ENCODE assay signal across 8 cellular contexts in the genomic region with DNA sequence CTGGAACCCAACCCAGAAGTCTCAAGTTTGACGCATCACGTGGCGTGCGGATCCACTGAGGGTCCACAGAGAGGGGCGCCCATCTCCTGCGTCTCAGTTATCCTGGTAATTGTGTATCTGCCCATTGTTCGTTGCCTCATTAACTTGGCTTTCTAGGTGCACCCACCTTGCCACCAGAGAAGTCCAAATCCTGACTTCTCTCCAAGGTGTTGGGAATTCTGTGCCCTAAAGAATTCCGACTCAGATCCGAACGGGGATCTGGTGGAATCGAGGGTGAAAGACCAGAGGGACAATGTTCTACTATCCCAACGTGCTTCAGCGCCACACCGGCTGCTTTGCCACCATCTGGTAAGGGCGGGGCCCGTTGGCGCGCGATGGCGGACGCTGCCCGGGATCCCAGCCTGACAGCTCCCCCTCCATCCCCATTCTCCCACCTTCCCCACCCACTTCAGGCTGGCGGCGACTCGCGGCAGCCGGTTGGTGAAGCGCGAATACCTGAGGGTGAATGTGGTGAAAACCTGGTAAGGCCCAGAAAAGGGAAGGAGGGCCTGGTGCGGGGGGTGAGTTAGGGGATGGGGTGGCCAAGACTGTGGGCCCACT. TPM values are rescaled to one million over a fixed set of nuclear protein-coding genes. Genes with fewer than 3 reads are reported as not detected.
DNase-seq lines count a peak whose midpoint lies in the region; ATAC-seq and TF ChIP-seq lines count a peak whose summit lies in the region.

No MANE protein-coding gene starts in this region.

- H3K4me3 Mint-ChIP-seq in natural killer cell treated with Interleukin-12 subunit alpha and Interleukin-12 subunit beta and Interleukin-15 and Interleukin-18, amount 100 ng/mL, for 72 hours, result peak overlapping the region; percentile 81
- H3K4me3 Mint-ChIP-seq in activated CD4-positive, alpha-beta T cell treated with anti-CD3 and anti-CD28 coated beads, Interleukin-2, amount 10 ng/mL, durations not matched to agents 24 days and 14 days, result no peak overlapping the region

- peaks cover 13% of the 10 kb centered on the region for H3K36me3 Mint-ChIP-seq in natural killer cell treated with Interleukin-12 subunit alpha and Interleukin-12 subunit beta and Interleukin-15 and Interleukin-18, amount 100 ng/mL, for 72 hours
- H3K36me3 Mint-ChIP-seq in activated CD4-positive, alpha-beta T cell treated with anti-CD3 and anti-CD28 coated beads, Interleukin-2, amount 10 ng/mL, durations not matched to agents 24 days and 14 days (ENCODE audit: low read depth), result peaks cover 61% of the 10 kb centered on the region

- H3K4me1 ChIP-seq in BLaER1 (peaks cover 24% of the 10 kb centered on the region), duodenal mucosa (ENCODE audit: control insufficient read depth in 1 of 2, insufficient read depth in 2 of 2, low read length in 2 of 2) (no peaks in the 10 kb centered on the region), OCI-LY7 (ENCODE audit: insufficient read depth, low read length, poor library complexity, severe bottlenecking) (no peaks in the 10 kb centered on the region)

- H4K20me1 ChIP-seq in BLaER1 (no peaks in the 10 kb centered on the region), OCI-LY7 (ENCODE audit: insufficient read depth, low read length) (no peaks in the 10 kb centered on the region)

- no peak for TF ChIP-seq CTCF in OCI-LY7 (conservative IDR thresholded peaks at IDR 0.05; ENCODE audit: low read length)

- no peak overlapping the region for H2AFZ ChIP-seq in OCI-LY7 (ENCODE audit: low read length)

- ATAC-seq in natural killer cell treated with Interleukin-12 subunit alpha and Interleukin-12 subunit beta and Interleukin-15 and Interleukin-18, amount 100 ng/mL, for 72 hours, result no peak

- H3K79me2 ChIP-seq in OCI-LY7 (ENCODE audit: insufficient read depth, low read depth, low read length), result no peaks in the 10 kb centered on the region

- CTCF ChIA-PET in OCI-LY7 (lab: Charles Lee; ENCODE audit: unreplicated experiment), result interaction anchor here (1.3 kb wide), 1 partner anchor 11 kb away, joined by 3 read pairs; a partner anchor contains a TSS

- H3K36me3 ChIP-seq in BLaER1 (peaks cover 30% of the 10 kb centered on the region), H7 (replicated peaks; ENCODE audit: control insufficient read depth, insufficient read depth, low read length) (peaks cover 7% of the 10 kb centered on the region), duodenal mucosa (ENCODE audit: control insufficient read depth in 1 of 2, insufficient read depth in 2 of 2, low read length in 2 of 2) (peaks cover 30 to 46% of the 10 kb centered on the region in 2 donors), OCI-LY7 (ENCODE audit: insufficient read depth, low read length) (no peaks in the 10 kb centered on the region)

- no peaks in the 10 kb centered on the region for H3K9me3 ChIP-seq in BLaER1
- no peaks in the 10 kb centered on the region for H3K9me3 ChIP-seq in duodenal mucosa (ENCODE audit: control insufficient read depth in 1 of 2, low read length in 2 of 2)
- no peaks in the 10 kb centered on the region for H3K9me3 ChIP-seq in OCI-LY7 (ENCODE audit: low read length)

- POLR2A ChIA-PET in OCI-LY7 (lab: Charles Lee), result no interaction called here

- peak overlapping the region in 1 of 2 donors; percentile 56 for H3K27ac Mint-ChIP-seq in natural killer cell treated with Interleukin-12 subunit alpha and Interleukin-12 subunit beta and Interleukin-15 and Interleukin-18, amount 100 ng/mL, for 72 hours
- no peak overlapping the region for H3K27ac Mint-ChIP-seq in activated CD4-positive, alpha-beta T cell treated with anti-CD3 and anti-CD28 coated beads, Interleukin-2, amount 10 ng/mL, durations not matched to agents 24 days and 14 days

- H3K9ac ChIP-seq in BLaER1, result 0 out of 2 replicates have a peak overlapping the region, but pooled peaks have one; percentile 13
- peak overlapping the region in 1 of 2 donors; percentile 16 for H3K9ac ChIP-seq in duodenal mucosa (ENCODE audit: low read depth in 1 of 2, low read length in 2 of 2)

- intact Hi-C loops in OCI-LY7 (cut with micrococcal nuclease; ENCODE audit: unreplicated experiment), result no loop called here
- intact Hi-C loops in activated CD4-positive, alpha-beta T cell treated with anti-CD3 and anti-CD28 coated beads, Interleukin-2, amount 10 ng/mL, durations not matched to agents 24 days and 14 days (cut with micrococcal nuclease), result no loop called here

- no peaks in the 10 kb centered on the region for H3K9me2 ChIP-seq in OCI-LY7 (ENCODE audit: insufficient read depth, low read length)

- H3K27me3 Mint-ChIP-seq in natural killer cell treated with Interleukin-12 subunit alpha and Interleukin-12 subunit beta and Interleukin-15 and Interleukin-18, amount 100 ng/mL, for 72 hours, result no peaks in the 10 kb centered on the region
- H3K27me3 Mint-ChIP-seq in activated CD4-positive, alpha-beta T cell treated with anti-CD3 and anti-CD28 coated beads, Interleukin-2, amount 10 ng/mL, durations not matched to agents 24 days and 14 days, result no peaks in the 10 kb centered on the region

- no peaks in the 10 kb centered on the region for H3K9me3 Mint-ChIP-seq in natural killer cell treated with Interleukin-12 subunit alpha and Interleukin-12 subunit beta and Interleukin-15 and Interleukin-18, amount 100 ng/mL, for 72 hours
- H3K9me3 Mint-ChIP-seq in activated CD4-positive, alpha-beta T cell treated with anti-CD3 and anti-CD28 coated beads, Interleukin-2, amount 10 ng/mL, durations not matched to agents 24 days and 14 days, result no peaks in the 10 kb centered on the region

- no TSS peak for BruUV-seq in OCI-LY7 (replicated peaks; lab: Mats Ljungman, UMichigan)

- peak overlapping the region; percentile 90 for H3K4me2 ChIP-seq in BLaER1
- no peak overlapping the region for H3K4me2 ChIP-seq in OCI-LY7 (ENCODE audit: low read length)

- H3K4me3 ChIP-seq in BLaER1 (peak overlapping the region; percentile 66), H7 (ENCODE audit: insufficient read depth, low read depth, low read length) (peak overlapping the region; percentile 69), duodenal mucosa (ENCODE audit: low read depth in 1 of 2, low read length in 2 of 2) (peak overlapping the region; percentile 0 to 57), OCI-LY7 (ENCODE audit: low read depth, low read length, poor library complexity, severe bottlenecking) (no peak overlapping the region)

- H3K4me1 Mint-ChIP-seq in natural killer cell treated with Interleukin-12 subunit alpha and Interleukin-12 subunit beta and Interleukin-15 and Interleukin-18, amount 100 ng/mL, for 72 hours (ENCODE audit: low read depth in 2 of 2), result peaks cover 18 to 20% of the 10 kb centered on the region in 2 donors
- peaks cover 23% of the 10 kb centered on the region for H3K4me1 Mint-ChIP-seq in activated CD4-positive, alpha-beta T cell treated with anti-CD3 and anti-CD28 coated beads, Interleukin-2, amount 10 ng/mL, durations not matched to agents 24 days and 14 days

- DNase-seq in H7 (no peak), SKM-1 treated with dmso at 0.1 percent for 144 hours (lab: John Stamatoyannopoulos, UW; ENCODE audit: unreplicated experiment) (no peak), OCI-LY7 (ENCODE audit: low spot score) (no peak), dedifferentiated amniotic fluid mesenchymal stem cell (ENCODE audit: extremely low spot score) (no peak)
- DNase-seq in natural killer cell treated with Interleukin-12 subunit alpha and Interleukin-12 subunit beta and Interleukin-15 and Interleukin-18, amount 100 ng/mL, for 72 hours (ENCODE audit: low spot score), result no peak
- no peak for DNase-seq in activated CD4-positive, alpha-beta T cell treated with anti-CD3 and anti-CD28 coated beads, Interleukin-2, amount 10 ng/mL, durations not matched to agents 24 days and 14 days

- H3K27ac ChIP-seq in BLaER1 (no peak overlapping the region), duodenal mucosa (ENCODE audit: low read depth, low read length) (no peak overlapping the region), OCI-LY7 (ENCODE audit: low read depth, low read length, poor library complexity, severe bottlenecking) (no peak overlapping the region)

- H3K27me3 ChIP-seq in BLaER1 (peaks cover 25% of the 10 kb centered on the region), H7 (ENCODE audit: control insufficient read depth, insufficient read depth, low read length) (no peaks in the 10 kb centered on the region), duodenal mucosa (ENCODE audit: control insufficient read depth in 1 of 2, insufficient read depth in 2 of 2, low read length in 2 of 2) (no peaks in the 10 kb centered on the region)

RNA-seq across cellular contexts. Expression of a gene that starts 0.5 kb away (rescaled TPM):
- total RNA-seq in H7 (2014; rRNA removed; shearing (Covaris generic)), result 5.6 and 5.9 TPM in 2 replicates
- total RNA-seq in natural killer cell treated with Interleukin-12 subunit alpha and Interleukin-12 subunit beta and Interleukin-15 and Interleukin-18, amount 100 ng/mL, for 72 hours, result 10 to 100 TPM; 52.1 to 85.9 TPM
- total RNA-seq in OCI-LY7 (2014; rRNA removed; shearing (Covaris generic)), result 4.3 and 9.8 TPM in 2 replicates
- total RNA-seq in OCI-LY7 (2022), result 12.6 and 14.2 TPM in 2 replicates
- 33.8 and 34.3 TPM in 2 replicates for total RNA-seq in activated CD4-positive, alpha-beta T cell treated with anti-CD3 and anti-CD28 coated beads, Interleukin-2, amount 10 ng/mL, durations not matched to agents 24 days and 14 days

RNA-seq across cellular contexts. Expression of a gene that starts 11.3 kb away (rescaled TPM):
- 8.1 and 11.2 TPM in 2 replicates for total RNA-seq in H7 (2014; rRNA removed; shearing (Covaris generic))
- total RNA-seq in natural killer cell treated with Interleukin-12 subunit alpha and Interleukin-12 subunit beta and Interleukin-15 and Interleukin-18, amount 100 ng/mL, for 72 hours, result 100 to 1,000 TPM; 135 to 227 TPM
- total RNA-seq in OCI-LY7 (2014; rRNA removed; shearing (Covaris generic)), result 35.1 and 40.7 TPM in 2 replicates
- 36.2 and 39.1 TPM in 2 replicates for total RNA-seq in OCI-LY7 (2022)
- 138 and 159 TPM in 2 replicates for total RNA-seq in activated CD4-positive, alpha-beta T cell treated with anti-CD3 and anti-CD28 coated beads, Interleukin-2, amount 10 ng/mL, durations not matched to agents 24 days and 14 days

RNA-seq across cellular contexts. Expression of a gene that starts 16.3 kb away (rescaled TPM):
- 139 and 149 TPM in 2 replicates for total RNA-seq in H7 (2014; rRNA removed; shearing (Covaris generic))
- 100 to 1,000 TPM in 1 of 2 donors, 10 to 100 TPM in 1; 52.8 to 145 TPM for total RNA-seq in natural killer cell treated with Interleukin-12 subunit alpha and Interleukin-12 subunit beta and Interleukin-15 and Interleukin-18, amount 100 ng/mL, for 72 hours
- total RNA-seq in OCI-LY7 (2014; rRNA removed; shearing (Covaris generic)), result 48.4 and 59.2 TPM in 2 replicates
- total RNA-seq in OCI-LY7 (2022), result 49.3 and 53.1 TPM in 2 replicates
- total RNA-seq in activated CD4-positive, alpha-beta T cell treated with anti-CD3 and anti-CD28 coated beads, Interleukin-2, amount 10 ng/mL, durations not matched to agents 24 days and 14 days, result 107 and 112 TPM in 2 replicates

RNA-seq across cellular contexts. Expression of a gene that starts 22.9 kb away (rescaled TPM):
- 27.4 and 35.2 TPM in 2 replicates for total RNA-seq in H7 (2014; rRNA removed; shearing (Covaris generic))
- total RNA-seq in natural killer cell treated with Interleukin-12 subunit alpha and Interleukin-12 subunit beta and Interleukin-15 and Interleukin-18, amount 100 ng/mL, for 72 hours, result 10 to 100 TPM; 27.6 to 30.2 TPM
- 23.4 and 31.3 TPM in 2 replicates for total RNA-seq in OCI-LY7 (2014; rRNA removed; shearing (Covaris generic))
- total RNA-seq in OCI-LY7 (2022), result 23.1 and 27.8 TPM in 2 replicates
- total RNA-seq in activated CD4-positive, alpha-beta T cell treated with anti-CD3 and anti-CD28 coated beads, Interleukin-2, amount 10 ng/mL, durations not matched to agents 24 days and 14 days, result 35.1 and 36.4 TPM in 2 replicates

RNA-seq across cellular contexts. Expression of a gene that starts 25.1 kb away (rescaled TPM):
- total RNA-seq in H7 (2014; rRNA removed; shearing (Covaris generic)), result 67.7 and 75.0 TPM in 2 replicates
- 100 to 1,000 TPM; 115 to 170 TPM for total RNA-seq in natural killer cell treated with Interleukin-12 subunit alpha and Interleukin-12 subunit beta and Interleukin-15 and Interleukin-18, amount 100 ng/mL, for 72 hours
- total RNA-seq in OCI-LY7 (2014; rRNA removed; shearing (Covaris generic)), result 37.8 and 66.1 TPM in 2 replicates
- total RNA-seq in OCI-LY7 (2022), result 57.8 and 58.1 TPM in 2 replicates
- total RNA-seq in activated CD4-positive, alpha-beta T cell treated with anti-CD3 and anti-CD28 coated beads, Interleukin-2, amount 10 ng/mL, durations not matched to agents 24 days and 14 days, result 95.1 and 95.6 TPM in 2 replicates
